Comparison of ENCODE assay signal across 20 cellular contexts in the genomic region with DNA sequence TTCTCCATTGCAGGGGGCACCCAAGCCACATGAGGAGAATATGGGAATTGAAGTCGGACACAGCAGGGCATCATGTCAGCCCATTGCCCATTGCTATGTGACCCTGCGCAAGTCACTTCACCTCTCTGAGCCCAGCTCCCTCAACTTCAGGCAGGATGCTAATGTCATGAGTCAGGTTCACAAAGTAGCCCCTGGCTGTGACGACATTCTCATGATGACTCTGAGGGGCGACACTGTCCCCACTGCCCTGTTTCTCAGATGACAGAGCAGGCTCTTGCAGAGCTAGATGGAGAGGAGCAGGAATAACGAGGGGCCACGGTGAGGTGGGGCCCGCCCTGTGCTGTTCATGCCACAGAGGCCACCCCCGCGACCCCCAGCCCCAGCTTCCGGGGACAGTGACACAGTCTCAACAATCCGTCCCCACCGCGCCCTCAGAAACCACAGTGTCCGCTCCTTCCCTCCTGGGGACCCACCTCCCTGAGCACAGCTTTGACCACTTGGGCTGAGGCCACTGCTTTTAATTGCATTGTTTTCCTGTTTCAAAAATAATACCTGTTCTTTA.
"Had no signal": no experiment of that assay in that cellular context is flagged by ENCODE, and none has a peak within 500 bp of the region (broad histone marks: within the 10 kb centered on the region; RNA-seq: fewer than 3 reads in every experiment).

No MANE protein-coding gene starts in this region.

- H3K9me3 ChIP-seq: breast epithelium, esophagus muscularis mucosa, gastrocnemius medialis, thoracic aorta, vagina had no signal

- H3K36me3 ChIP-seq: breast epithelium, esophagus muscularis mucosa, gastrocnemius medialis, thoracic aorta, vagina had no signal

- H3K27me3 ChIP-seq: breast epithelium, gastrocnemius medialis, vagina had no signal

- H3K4me3 ChIP-seq: breast epithelium, coronary artery, esophagus muscularis mucosa, gastrocnemius medialis, thoracic aorta, vagina had no signal

- ATAC-seq: activated T-cell treated with anti-CD3 and anti-CD28 coated beads, Interleukin-2, amount 50 U/mL, for 4 hours; gastrocnemius medialis; natural killer cell treated with Interleukin-12 subunit alpha and Interleukin-12 subunit beta and Interleukin-15 and Interleukin-18, amount 100 ng/mL, for 72 hours had no signal

- H3K4me1 ChIP-seq: breast epithelium, esophagus muscularis mucosa, gastrocnemius medialis, parathyroid adenoma, vagina had no signal

- DNase-seq: activated B cell treated with CpG ODN at 0.5 μM for 24 hours; activated CD4-positive, alpha-beta T cell treated with anti-CD3 and anti-CD28 coated beads for 4 hours; activated CD4-positive, alpha-beta T cell treated with anti-CD3 and anti-CD28 coated beads, Interleukin-2, amount 50 U/mL, for 48 hours; activated CD8-positive, alpha-beta memory T cell treated with anti-CD3 and anti-CD28 coated beads, Interleukin-2, amount 50 U/mL, for 48 hours; activated naive CD4-positive, alpha-beta T cell; activated T-cell treated with anti-CD3 and anti-CD28 coated beads, Interleukin-2, amount 50 U/mL, for 4 hours; gastrocnemius medialis; mammary epithelial cell; midbrain; nucleus accumbens; stimulated activated CD4-positive, alpha-beta T cell treated with anti-CD3 and anti-CD28 coated beads, Interleukin-4, amount 100 ng/mL, for 24 hours; stimulated activated naive CD4-positive, alpha-beta T cell treated with Interleukin-2 at 50 U/mL for 16 hours; T1000 had no signal

- H3K27ac ChIP-seq: breast epithelium, coronary artery, esophagus muscularis mucosa, gastrocnemius medialis, parathyroid adenoma, thoracic aorta, vagina had no signal
